Comparison of ENCODE assay signal across 11 cellular contexts in the genomic region with DNA sequence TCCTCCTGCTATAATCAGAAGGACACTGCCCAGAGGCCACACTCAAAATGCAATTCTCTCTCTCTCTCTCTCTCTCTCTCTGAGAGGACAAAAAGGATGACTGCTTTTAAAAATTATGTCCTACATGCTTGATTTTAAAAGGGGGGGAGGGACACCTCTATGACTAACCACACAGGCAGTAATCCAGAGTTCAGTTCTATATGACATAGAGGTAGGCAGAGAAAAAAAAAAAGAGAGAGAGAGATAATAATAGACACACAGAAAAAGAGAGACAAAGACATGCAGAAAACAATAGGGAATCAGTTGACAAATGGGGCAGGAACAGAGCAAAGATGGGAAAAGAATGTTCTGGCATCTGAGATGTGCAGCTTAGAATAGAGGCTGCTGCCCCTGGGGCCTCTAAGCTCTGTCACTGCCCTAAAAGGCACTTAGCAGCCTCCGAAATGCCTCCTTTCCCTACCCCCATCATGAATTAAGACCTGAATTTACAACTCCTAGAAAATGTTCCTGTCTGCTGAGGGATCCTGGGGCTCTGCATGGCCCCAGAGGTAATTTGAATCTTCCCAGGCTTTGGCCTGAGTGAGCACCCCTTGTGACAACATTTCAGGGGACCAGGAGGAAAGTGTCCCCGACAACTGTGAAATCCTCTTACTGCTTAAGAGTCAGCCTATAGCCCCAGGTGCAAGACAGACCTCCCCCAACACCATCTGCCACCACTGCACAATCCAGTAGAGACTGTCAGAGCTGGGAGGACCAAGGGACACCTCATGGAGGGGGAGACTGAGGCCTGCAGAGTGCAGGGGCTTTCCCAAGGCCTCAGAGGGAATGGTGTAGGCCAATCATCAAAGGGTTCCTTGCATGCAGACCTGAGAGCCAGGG. TPM values are rescaled to one million over a fixed set of nuclear protein-coding genes. Genes with fewer than 3 reads are reported as not detected.
A peak's percentile ranks its signal among the peaks of the same experiment; 100 is the strongest.
DNase-seq lines count a peak whose midpoint lies in the region; ATAC-seq and TF ChIP-seq lines count a peak whose summit lies in the region.
"Had no signal": no experiment of that assay in that cellular context is flagged by ENCODE, and none has a peak within 500 bp of the region (broad histone marks: within the 10 kb centered on the region; RNA-seq: fewer than 3 reads in every experiment).

No MANE protein-coding gene starts in this region.

- intact Hi-C loops in CD8-positive, alpha-beta T cell (cut with DNase I, micrococcal nuclease), result loop anchor here in 1 of 2 experiments (5.0 kb wide), 1 partner anchor 143 kb away; no protein-coding TSS in a partner anchor

- TF ChIP-seq CTCF in endodermal cell (conservative IDR thresholded peaks at IDR 0.05) (no peak), nephron (IDR thresholded peaks at IDR 0.05; ENCODE audit: unreplicated experiment in 3 of 3) (no peak)
- TF ChIP-seq CTCF in CD8-positive, alpha-beta T cell (IDR thresholded peaks at IDR 0.05), result no peak

- no peaks in the 10 kb centered on the region for H3K9me3 Mint-ChIP-seq in stimulated activated naive CD8-positive, alpha-beta T cell treated with anti-CD3 and anti-CD28 coated beads, Interleukin-15, Interleukin-2, amounts not matched to agents 100 ng/mL and 50 ng/mL, for 24 hours
- no peaks in the 10 kb centered on the region for H3K9me3 Mint-ChIP-seq in stimulated activated naive CD8-positive, alpha-beta T cell treated with anti-CD3 and anti-CD28 coated beads, Interleukin-15, amount 100 ng/mL, for 72 hours
- H3K9me3 Mint-ChIP-seq in endodermal cell, result no peaks in the 10 kb centered on the region
- no peaks in the 10 kb centered on the region for H3K9me3 Mint-ChIP-seq in nephron
- no peaks in the 10 kb centered on the region for H3K9me3 Mint-ChIP-seq in CD8-positive, alpha-beta T cell
- H3K9me3 Mint-ChIP-seq: IgD-negative memory B cell had no signal

- TF ChIP-seq POLR2A in GM18505 (IDR thresholded peaks at IDR 0.05; ENCODE audit: borderline replicate concordance, extremely low read depth, insufficient read depth, insufficient read length), result no peak

- 67 to 96% methylated on average over 1 to 2 of the region's 2 CpGs for WGBS in endodermal cell (ENCODE audit: insufficient coverage in 1 of 2, insufficient read length in 1 of 2), 2 experiments

- no peak overlapping the region for H3K4me3 ChIP-seq in endodermal cell (ENCODE audit: low read length)
- H3K4me3 ChIP-seq in CD8-positive, alpha-beta T cell (ENCODE audit: low read depth, low read length), result no peak overlapping the region
- H3K4me3 ChIP-seq in MG63, result no peak overlapping the region

- peak overlapping the region; percentile 2 for H3K27ac ChIP-seq in endodermal cell (ENCODE audit: low read depth, low read length)
- H3K27ac ChIP-seq in CD8-positive, alpha-beta T cell (ENCODE audit: low read depth, low read length), result no peak overlapping the region

- CTCF ChIA-PET in CD8-positive, alpha-beta T cell (lab: Charles Lee), result no interaction called here

- no peaks in the 10 kb centered on the region for H3K27me3 ChIP-seq in endodermal cell (ENCODE audit: control insufficient read depth, insufficient read depth, low read length, poor library complexity, severe bottlenecking)
- H3K27me3 ChIP-seq in CD8-positive, alpha-beta T cell (ENCODE audit: insufficient read depth, low read length), result no peaks in the 10 kb centered on the region
- H3K27me3 ChIP-seq in MG63, result no peaks in the 10 kb centered on the region

- H3K9ac ChIP-seq in endodermal cell (ENCODE audit: extremely low read depth, low read length, poor library complexity, severe bottlenecking), result no peak overlapping the region

- no peaks in the 10 kb centered on the region for H3K36me3 ChIP-seq in endodermal cell (ENCODE audit: control insufficient read depth, insufficient read depth, low read length)
- no peaks in the 10 kb centered on the region for H3K36me3 ChIP-seq in CD8-positive, alpha-beta T cell (ENCODE audit: insufficient read depth, low read length)
- no peaks in the 10 kb centered on the region for H3K36me3 ChIP-seq in MG63

- H3K36me3 Mint-ChIP-seq in stimulated activated naive CD8-positive, alpha-beta T cell treated with anti-CD3 and anti-CD28 coated beads, Interleukin-15, Interleukin-2, amounts not matched to agents 100 ng/mL and 50 ng/mL, for 24 hours (ENCODE audit: low read depth), result no peaks in the 10 kb centered on the region
- H3K36me3 Mint-ChIP-seq in endodermal cell (ENCODE audit: low read depth) (no peaks in the 10 kb centered on the region), nephron (ENCODE audit: low read depth) (no peaks in the 10 kb centered on the region)
- no peaks in the 10 kb centered on the region for H3K36me3 Mint-ChIP-seq in CD8-positive, alpha-beta T cell

- no peaks in the 10 kb centered on the region for H3K4me1 ChIP-seq in endodermal cell (ENCODE audit: control insufficient read depth, insufficient read depth, low read length)
- peaks cover 4% of the 10 kb centered on the region for H3K4me1 ChIP-seq in CD8-positive, alpha-beta T cell (ENCODE audit: insufficient read depth, low read length)

- H3K4me3 Mint-ChIP-seq in stimulated activated naive CD8-positive, alpha-beta T cell treated with anti-CD3 and anti-CD28 coated beads, Interleukin-15, Interleukin-2, amounts not matched to agents 100 ng/mL and 50 ng/mL, for 24 hours, result no peak overlapping the region
- H3K4me3 Mint-ChIP-seq in stimulated activated naive CD8-positive, alpha-beta T cell treated with anti-CD3 and anti-CD28 coated beads, Interleukin-15, amount 100 ng/mL, for 72 hours, result no peak overlapping the region
- no peak overlapping the region for H3K4me3 Mint-ChIP-seq in endodermal cell
- H3K4me3 Mint-ChIP-seq in nephron, result peak overlapping the region; percentile 12 to 59 (median 23)
- no peak overlapping the region for H3K4me3 Mint-ChIP-seq in CD8-positive, alpha-beta T cell

- H3K4me1 Mint-ChIP-seq in stimulated activated naive CD8-positive, alpha-beta T cell treated with anti-CD3 and anti-CD28 coated beads, Interleukin-15, Interleukin-2, amounts not matched to agents 100 ng/mL and 50 ng/mL, for 24 hours (ENCODE audit: low read depth), result peaks cover 11% of the 10 kb centered on the region
- peaks cover 25% of the 10 kb centered on the region for H3K4me1 Mint-ChIP-seq in stimulated activated naive CD8-positive, alpha-beta T cell treated with anti-CD3 and anti-CD28 coated beads, Interleukin-15, amount 100 ng/mL, for 72 hours
- H3K4me1 Mint-ChIP-seq in endodermal cell (peaks cover 10% of the 10 kb centered on the region), nephron (peaks cover 43% of the 10 kb centered on the region)
- H3K4me1 Mint-ChIP-seq in CD8-positive, alpha-beta T cell (ENCODE audit: low read depth), result peaks cover 9% of the 10 kb centered on the region

- no peaks in the 10 kb centered on the region for H3K27me3 Mint-ChIP-seq in stimulated activated naive CD8-positive, alpha-beta T cell treated with anti-CD3 and anti-CD28 coated beads, Interleukin-15, Interleukin-2, amounts not matched to agents 100 ng/mL and 50 ng/mL, for 24 hours
- no peaks in the 10 kb centered on the region for H3K27me3 Mint-ChIP-seq in stimulated activated naive CD8-positive, alpha-beta T cell treated with anti-CD3 and anti-CD28 coated beads, Interleukin-15, amount 100 ng/mL, for 72 hours
- H3K27me3 Mint-ChIP-seq in endodermal cell (ENCODE audit: insufficient read depth) (peaks cover 6% of the 10 kb centered on the region), nephron (ENCODE audit: low read depth) (peaks cover 4% of the 10 kb centered on the region)
- no peaks in the 10 kb centered on the region for H3K27me3 Mint-ChIP-seq in CD8-positive, alpha-beta T cell (ENCODE audit: low read depth)
- H3K27me3 Mint-ChIP-seq: IgD-negative memory B cell had no signal

- DNase-seq in stimulated activated naive CD8-positive, alpha-beta T cell treated with anti-CD3 and anti-CD28 coated beads, Interleukin-15, amount 100 ng/mL, for 72 hours, result no peak
- no peak for DNase-seq in endodermal cell
- DNase-seq in CD8-positive, alpha-beta T cell, result no peak
- DNase-seq in MG63, result no peak
- no peak for DNase-seq in H4 (ENCODE audit: low spot score)
- DNase-seq: amniotic stem cell, NCI-H526 treated with DMSO at 0.1 percent for 48 hours had no signal

- no peak for ATAC-seq in stimulated activated naive CD8-positive, alpha-beta T cell treated with anti-CD3 and anti-CD28 coated beads, Interleukin-15, amount 100 ng/mL, for 72 hours
- no peak for ATAC-seq in GM18505 (IDR thresholded peaks at IDR 0.05; ENCODE audit: unreplicated experiment)
- no peak for ATAC-seq in CD8-positive, alpha-beta T cell

- peak overlapping the region; percentile 5 for H3K27ac Mint-ChIP-seq in stimulated activated naive CD8-positive, alpha-beta T cell treated with anti-CD3 and anti-CD28 coated beads, Interleukin-15, Interleukin-2, amounts not matched to agents 100 ng/mL and 50 ng/mL, for 24 hours
- no peak overlapping the region for H3K27ac Mint-ChIP-seq in stimulated activated naive CD8-positive, alpha-beta T cell treated with anti-CD3 and anti-CD28 coated beads, Interleukin-15, amount 100 ng/mL, for 72 hours
- H3K27ac Mint-ChIP-seq in endodermal cell, result no peak overlapping the region
- H3K27ac Mint-ChIP-seq in nephron, result peak overlapping the region; percentile 94 to 98 (median 97)
- H3K27ac Mint-ChIP-seq in CD8-positive, alpha-beta T cell, result no peak overlapping the region

- no peaks in the 10 kb centered on the region for H3K9me3 ChIP-seq in endodermal cell (ENCODE audit: control insufficient read depth, low read length)
- H3K9me3 ChIP-seq in CD8-positive, alpha-beta T cell (ENCODE audit: low read length), result no peaks in the 10 kb centered on the region
- no peaks in the 10 kb centered on the region for H3K9me3 ChIP-seq in MG63

- POLR2A ChIA-PET in CD8-positive, alpha-beta T cell (lab: Charles Lee), result no interaction called here

RNA-seq across cellular contexts. Expression of a gene that starts 24.7 kb away (rescaled TPM):
- 10 to 100 TPM; 29.8 to 30.9 TPM for total RNA-seq in endodermal cell
- 31.9 TPM for polyA plus RNA-seq in endodermal cell (2013, experiment 1 of 2)
- 33.6 TPM for polyA plus RNA-seq in endodermal cell (2013, experiment 2 of 2)
- 1 to 10 TPM; 6.7 to 7.0 TPM for total RNA-seq in CD8-positive, alpha-beta T cell
- 75.5 and 77.0 TPM in 2 replicates for total RNA-seq in MG63 (2014; rRNA removed; shearing (Covaris generic); ENCODE audit: low replicate concordance)
- total RNA-seq in H4 (2014; rRNA removed; shearing (Covaris generic)), result 86.1 and 92.3 TPM in 2 replicates

RNA-seq across cellular contexts. Expression of a gene that starts 28.7 kb away (rescaled TPM):
- total RNA-seq in endodermal cell, result 10 to 100 TPM; 96.8 to 99.9 TPM
- polyA plus RNA-seq in endodermal cell (2013, experiment 1 of 2), result 108 TPM
- 101 TPM for polyA plus RNA-seq in endodermal cell (2013, experiment 2 of 2)
- total RNA-seq in CD8-positive, alpha-beta T cell, result 10 to 100 TPM; 34.3 to 35.8 TPM
- total RNA-seq in MG63 (2014; rRNA removed; shearing (Covaris generic); ENCODE audit: low replicate concordance), result 54.4 and 57.5 TPM in 2 replicates
- 57.9 and 77.3 TPM in 2 replicates for total RNA-seq in H4 (2014; rRNA removed; shearing (Covaris generic))

Comparison
In these comparisons a context has a peak if more than half of its experiments do, and no peak if none do; other contexts are left out.
1. H3K27ac Mint-ChIP-seq: peak in stimulated activated naive CD8-positive, alpha-beta T cell treated with anti-CD3 and anti-CD28 coated beads, Interleukin-15, Interleukin-2, amounts not matched to agents 100 ng/mL and 50 ng/mL, for 24 hours (single experiment) and nephron (3 of 3); none in stimulated activated naive CD8-positive, alpha-beta T cell treated with anti-CD3 and anti-CD28 coated beads, Interleukin-15, amount 100 ng/mL, for 72 hours (0 of 2), endodermal cell (single experiment) and CD8-positive, alpha-beta T cell (single experiment).
2. H3K4me3 Mint-ChIP-seq: peak in nephron (3 of 3); none in stimulated activated naive CD8-positive, alpha-beta T cell treated with anti-CD3 and anti-CD28 coated beads, Interleukin-15, Interleukin-2, amounts not matched to agents 100 ng/mL and 50 ng/mL, for 24 hours (single experiment), stimulated activated naive CD8-positive, alpha-beta T cell treated with anti-CD3 and anti-CD28 coated beads, Interleukin-15, amount 100 ng/mL, for 72 hours (0 of 2), endodermal cell (single experiment) and CD8-positive, alpha-beta T cell (single experiment).